In the genomic region with DNA sequence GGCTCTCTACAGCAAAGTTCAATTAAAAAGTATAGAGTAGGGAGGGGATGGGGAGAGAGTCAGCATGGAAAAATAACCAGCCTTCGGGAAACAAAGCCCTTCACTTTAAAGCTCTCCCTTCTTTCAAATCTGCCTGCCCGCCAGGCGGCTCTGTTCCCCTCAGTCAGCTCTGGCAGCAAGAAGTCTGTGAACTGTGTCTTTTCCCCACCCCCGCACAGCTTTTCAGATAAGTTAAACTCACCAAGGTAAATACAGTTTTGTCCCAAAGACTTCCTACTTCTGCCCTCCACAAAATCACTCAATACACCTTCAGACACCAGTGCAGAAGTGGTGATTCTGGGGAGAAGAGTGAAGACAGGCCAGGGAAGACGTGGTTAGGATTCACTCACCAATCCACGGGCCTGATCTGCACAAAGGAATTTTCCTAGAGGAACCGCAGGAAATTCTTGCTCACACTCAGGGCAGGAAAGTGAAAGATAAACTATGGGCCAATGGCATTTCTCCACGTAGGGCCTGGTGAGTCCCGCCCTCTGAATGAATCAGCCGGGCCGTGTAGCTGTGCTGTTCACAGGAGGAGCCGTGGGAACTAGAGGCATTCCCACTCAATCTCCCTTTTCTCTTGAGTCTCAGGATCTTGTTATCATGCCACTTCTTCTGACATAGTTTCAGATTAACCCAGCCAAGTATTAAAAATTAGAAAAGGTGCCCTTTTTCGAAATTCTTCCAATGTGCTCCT, we compare ENCODE assay signal across 1 cellular context.
A peak's percentile ranks its signal among the peaks of the same experiment; 100 is the strongest.
TF ChIP-seq lines count a peak whose summit lies in the region.

A gene with protein sequence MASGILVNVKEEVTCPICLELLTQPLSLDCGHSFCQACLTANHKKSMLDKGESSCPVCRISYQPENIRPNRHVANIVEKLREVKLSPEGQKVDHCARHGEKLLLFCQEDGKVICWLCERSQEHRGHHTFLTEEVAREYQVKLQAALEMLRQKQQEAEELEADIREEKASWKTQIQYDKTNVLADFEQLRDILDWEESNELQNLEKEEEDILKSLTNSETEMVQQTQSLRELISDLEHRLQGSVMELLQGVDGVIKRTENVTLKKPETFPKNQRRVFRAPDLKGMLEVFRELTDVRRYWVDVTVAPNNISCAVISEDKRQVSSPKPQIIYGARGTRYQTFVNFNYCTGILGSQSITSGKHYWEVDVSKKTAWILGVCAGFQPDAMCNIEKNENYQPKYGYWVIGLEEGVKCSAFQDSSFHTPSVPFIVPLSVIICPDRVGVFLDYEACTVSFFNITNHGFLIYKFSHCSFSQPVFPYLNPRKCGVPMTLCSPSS (minus strand): TSS at position 448 of the 736 bp plus-strand sequence. CDS start 4,897 bp downstream, outside the sequence.

TF ChIP-seq in A549, 52 proteins besides CTCF, POLR2A, EP300 and RAD21 (continued from another document):
- TF ChIP-seq, protein P1, sequence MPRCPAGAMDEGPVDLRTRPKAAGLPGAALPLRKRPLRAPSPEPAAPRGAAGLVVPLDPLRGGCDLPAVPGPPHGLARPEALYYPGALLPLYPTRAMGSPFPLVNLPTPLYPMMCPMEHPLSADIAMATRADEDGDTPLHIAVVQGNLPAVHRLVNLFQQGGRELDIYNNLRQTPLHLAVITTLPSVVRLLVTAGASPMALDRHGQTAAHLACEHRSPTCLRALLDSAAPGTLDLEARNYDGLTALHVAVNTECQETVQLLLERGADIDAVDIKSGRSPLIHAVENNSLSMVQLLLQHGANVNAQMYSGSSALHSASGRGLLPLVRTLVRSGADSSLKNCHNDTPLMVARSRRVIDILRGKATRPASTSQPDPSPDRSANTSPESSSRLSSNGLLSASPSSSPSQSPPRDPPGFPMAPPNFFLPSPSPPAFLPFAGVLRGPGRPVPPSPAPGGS (IDR thresholded peaks at IDR 0.05) = peak; percentile 57; the same call in 1 of the 3 replicates
- TF ChIP-seq JUN (IDR thresholded peaks at IDR 0.05) (peak; percentile 50 to 69; a peak in 3 of 5 replicates), ZNF302 (CRISPR knock-in tag; IDR thresholded peaks at IDR 0.05) (no peak), FOSL2 (IDR thresholded peaks at IDR 0.05) (no peak), FOSL2 (CRISPR knock-in tag; IDR thresholded peaks at IDR 0.05) (peak; percentile 74), SMC3 (IDR thresholded peaks at IDR 0.05) (peak; percentile 82), PHF8 (IDR thresholded peaks at IDR 0.05; ENCODE audit: borderline replicate concordance, low read depth) (peak; percentile 57)
- TF ChIP-seq, protein P2, sequence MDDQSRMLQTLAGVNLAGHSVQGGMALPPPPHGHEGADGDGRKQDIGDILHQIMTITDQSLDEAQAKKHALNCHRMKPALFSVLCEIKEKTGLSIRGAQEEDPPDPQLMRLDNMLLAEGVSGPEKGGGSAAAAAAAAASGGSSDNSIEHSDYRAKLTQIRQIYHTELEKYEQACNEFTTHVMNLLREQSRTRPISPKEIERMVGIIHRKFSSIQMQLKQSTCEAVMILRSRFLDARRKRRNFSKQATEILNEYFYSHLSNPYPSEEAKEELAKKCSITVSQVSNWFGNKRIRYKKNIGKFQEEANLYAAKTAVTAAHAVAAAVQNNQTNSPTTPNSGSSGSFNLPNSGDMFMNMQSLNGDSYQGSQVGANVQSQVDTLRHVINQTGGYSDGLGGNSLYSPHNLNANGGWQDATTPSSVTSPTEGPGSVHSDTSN (IDR thresholded peaks at IDR 0.05) = no peak
- TF ChIP-seq, protein P3, sequence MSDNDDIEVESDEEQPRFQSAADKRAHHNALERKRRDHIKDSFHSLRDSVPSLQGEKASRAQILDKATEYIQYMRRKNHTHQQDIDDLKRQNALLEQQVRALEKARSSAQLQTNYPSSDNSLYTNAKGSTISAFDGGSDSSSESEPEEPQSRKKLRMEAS (IDR thresholded peaks at IDR 0.05) = peak; percentile 56
